Comparison of ENCODE assay signal across 9 cellular contexts in the genomic region with DNA sequence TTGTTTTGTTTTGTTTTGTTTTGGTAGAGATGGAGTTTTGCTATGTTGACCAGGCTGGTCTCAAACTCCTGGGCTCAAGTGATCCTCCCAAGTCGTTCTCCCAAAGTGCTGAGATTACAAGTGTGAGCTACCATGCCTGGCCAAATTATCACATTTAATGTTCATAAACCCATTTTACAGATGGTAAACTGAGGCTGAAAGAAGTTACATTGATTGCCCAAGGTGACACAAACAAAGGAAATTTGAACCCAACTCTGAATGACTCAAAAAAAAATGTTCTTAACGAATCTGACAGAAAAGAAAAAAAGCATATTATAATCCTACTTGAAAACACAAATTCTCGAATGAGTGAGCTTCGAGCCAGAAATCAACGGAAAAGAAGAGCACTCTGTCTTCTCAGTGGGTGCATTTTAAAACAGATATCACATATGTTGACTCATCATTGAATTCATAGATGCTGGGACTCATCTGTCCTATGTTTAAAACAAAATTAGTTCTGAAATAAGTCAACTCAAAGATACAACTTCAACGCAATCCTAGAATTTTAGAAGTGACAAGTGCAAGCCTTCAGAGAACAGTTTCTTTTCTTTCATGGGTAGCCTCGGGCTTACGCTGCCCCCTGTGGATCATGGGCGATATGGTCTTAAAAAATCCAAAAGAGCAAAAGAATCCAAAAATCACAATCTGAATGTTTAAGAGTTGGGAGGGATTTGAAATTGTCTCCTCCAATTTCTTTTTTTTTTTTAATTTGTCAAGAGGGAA. TPM values are rescaled to one million over a fixed set of nuclear protein-coding genes. Genes with fewer than 3 reads are reported as not detected.
DNase-seq lines count a peak whose midpoint lies in the region; ATAC-seq and TF ChIP-seq lines count a peak whose summit lies in the region.
"Had no signal": no experiment of that assay in that cellular context is flagged by ENCODE, and none has a peak within 500 bp of the region (broad histone marks: within the 10 kb centered on the region; RNA-seq: fewer than 3 reads in every experiment).

No MANE protein-coding gene starts in this region.

- no peaks in the 10 kb centered on the region for H3K36me3 ChIP-seq in Karpas-422 (ENCODE audit: insufficient read depth, low read length)

- no peaks in the 10 kb centered on the region for H3K27me3 ChIP-seq in Karpas-422 (ENCODE audit: low read length)

- H3K9me3 ChIP-seq in Karpas-422 (ENCODE audit: low read length) = no peaks in the 10 kb centered on the region

- no peaks in the 10 kb centered on the region for H3K9me2 ChIP-seq in Karpas-422 (replicated peaks; ENCODE audit: insufficient read depth, low read length)

- in situ Hi-C loops in ACHN (cut with HindIII; ENCODE audit: low pct_ligation_motif_present, low pct_unique_long_range_greater_than_20kb, low sequenced_read_pairs) = no loop called here

- H3K4me2 ChIP-seq in Karpas-422 (ENCODE audit: low read depth, low read length, poor library complexity, severe bottlenecking) = no peak overlapping the region

- peak; percentile 71 for TF ChIP-seq CTCF in GM12873 (IDR thresholded peaks at IDR 0.05; ENCODE audit: insufficient read depth, low read depth, low read length, missing control alignments)

- H3K4me1 ChIP-seq in Karpas-422 (ENCODE audit: low read length) = no peaks in the 10 kb centered on the region

- no peak for ATAC-seq in GM21717 (IDR thresholded peaks at IDR 0.05; ENCODE audit: unreplicated experiment)
- ATAC-seq in GM21367 (IDR thresholded peaks at IDR 0.05; ENCODE audit: unreplicated experiment) = no peak

- H2AFZ ChIP-seq in Karpas-422 (ENCODE audit: low read length) = no peak overlapping the region

- H3K4me3 ChIP-seq in Karpas-422 (ENCODE audit: low read length) = no peak overlapping the region

- H3K27ac ChIP-seq in Karpas-422 (ENCODE audit: low read length) = no peak overlapping the region

- peak; percentile 41 for DNase-seq in ACHN
- DNase-seq in Karpas-422 = peak; percentile 63
- peak; percentile 42 for DNase-seq in activated T-cell treated with anti-CD3 and anti-CD28 coated beads for 1 hour (ENCODE audit: low read depth)
- DNase-seq in glomerular visceral epithelial cell (ENCODE audit: extremely low spot score) = peak; percentile 38
- DNase-seq in stimulated activated CD4-positive, alpha-beta T cell treated with anti-CD3 and anti-CD28 coated beads, Interleukin-2, amount 100 ng/mL, for 24 hours = peak; percentile 67 to 69

- no peaks in the 10 kb centered on the region for H4K20me1 ChIP-seq in Karpas-422 (ENCODE audit: insufficient read depth, low read depth, low read length)

- no peaks in the 10 kb centered on the region for H3K79me2 ChIP-seq in Karpas-422 (ENCODE audit: low read length)

- no peak overlapping the region for H3K9ac ChIP-seq in Karpas-422 (ENCODE audit: low read length)

RNA-seq across cellular contexts. Expression of gene TIMD4, which starts 28.4 kb away (rescaled TPM):
- total RNA-seq in Karpas-422 (2014; rRNA removed; shearing (Covaris generic); ENCODE audit: low replicate concordance) = not detected in 2 replicates
- total RNA-seq: fibroblast of lung had no signal
